ENCODE assay signal across 8 cellular contexts in the genomic region with DNA sequence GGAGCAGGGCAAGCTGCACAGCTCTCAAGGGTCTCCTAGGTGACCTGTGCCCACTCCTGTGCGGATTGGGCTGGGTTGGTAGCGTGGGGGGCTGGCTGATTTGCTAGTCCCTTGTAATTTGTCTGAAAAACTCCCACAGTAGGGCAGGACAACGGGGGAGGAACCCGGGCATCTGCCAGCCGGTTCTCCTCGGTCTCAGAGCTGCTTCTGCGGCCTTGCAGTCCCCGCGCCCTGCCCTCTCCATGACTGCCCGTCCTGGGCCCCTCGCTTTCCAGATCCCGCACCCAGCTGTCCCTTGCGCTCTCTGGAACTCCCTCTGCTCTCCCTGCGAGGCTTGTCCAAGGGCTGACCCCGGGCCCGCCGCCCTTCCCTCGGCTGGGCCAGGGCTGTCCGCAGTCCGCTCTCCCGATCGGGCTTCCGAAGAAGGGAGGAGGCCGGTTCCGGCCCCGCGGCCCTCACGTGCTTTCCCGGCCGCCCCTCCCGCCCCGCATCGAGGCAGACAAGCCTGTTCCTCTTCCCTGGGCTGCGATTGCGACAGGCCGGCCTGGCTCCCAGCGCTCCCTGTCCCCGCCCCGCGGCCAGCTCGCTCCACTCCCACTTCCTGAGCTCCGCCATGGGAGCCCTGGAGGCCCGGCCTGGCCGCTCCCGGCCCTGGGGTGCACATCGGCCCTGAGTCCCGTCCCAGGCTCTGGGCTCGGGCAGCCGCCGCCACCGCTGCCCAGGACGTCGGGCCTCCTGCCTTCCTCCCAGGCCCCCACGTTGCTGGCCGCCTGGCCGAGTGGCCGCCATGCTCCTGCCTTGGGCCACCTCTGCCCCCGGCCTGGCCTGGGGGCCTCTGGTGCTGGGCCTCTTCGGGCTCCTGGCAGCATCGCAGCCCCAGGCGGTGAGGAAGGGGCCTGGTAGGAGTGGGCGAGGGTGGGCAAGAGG. TPM values are rescaled to one million over a fixed set of nuclear protein-coding genes. Genes with fewer than 3 reads are reported as not detected.
A peak's percentile ranks its signal among the peaks of the same experiment; 100 is the strongest.
DNase-seq lines count a peak whose midpoint lies in the region; ATAC-seq and TF ChIP-seq lines count a peak whose summit lies in the region.

A gene (plus strand): TSS at position 591 of the 927 bp plus-strand sequence. CDS start 197 bp downstream, at position 788.

- H3K36me3 ChIP-seq in HEK293 (ENCODE audit: control insufficient read depth in 2 of 2, insufficient read depth in 1 of 2, low read length in 2 of 2) (no peaks in the 10 kb centered on the region), WERI-Rb-1 (no peaks in the 10 kb centered on the region)

- CTCF ChIA-PET in AG04450 (lab: Charles Lee) (interaction anchor here (1.2 kb wide), 1 partner anchor 60 kb away, joined by 3 read pairs; no protein-coding TSS in a partner anchor), HEK293 (lab: Yijun Ruan, JAX) (interaction anchor here (0.6 to 0.9 kb wide), 2 partner anchors 55 to 97 kb away, joined by 4 read pairs; no protein-coding TSS in a partner anchor), T-cell (lab: Charles Lee) (no interaction called here)

- H3K27ac ChIP-seq in AG04450 (ENCODE audit: low read depth, low read length) (peak within 1 kb of the TSS; percentile 94), HEK293 (ENCODE audit: extremely low read depth, low read depth, low read length) (no peak within 1 kb of the TSS), substantia nigra (ENCODE audit: low read depth, low read length, poor library complexity, severe bottlenecking) (peak within 1 kb of the TSS; percentile 68), WERI-Rb-1 (no peak within 1 kb of the TSS)

- POLR2A ChIA-PET in AG04450 (lab: Yijun Ruan, JAX), result interaction anchor here (0.7 to 4.4 kb wide), 16 partner anchors 9 to 369 kb away, joined by 3 to 50 read pairs (median 5); a partner anchor contains a TSS
- POLR2A ChIA-PET in HEK293 (lab: Yijun Ruan, JAX), result interaction anchor here (1.4 kb wide), 1 partner anchor 11 kb away, joined by 4 read pairs; no protein-coding TSS in a partner anchor
- POLR2A ChIA-PET in T-cell (lab: Charles Lee), result interaction anchor here in 1 of 2 donors (0.6 kb wide), 1 partner anchor 9 kb away, joined by 3 read pairs; no protein-coding TSS in a partner anchor

- no peaks in the 10 kb centered on the region for H3K9me3 Mint-ChIP-seq in T-cell

- H3K4me1 Mint-ChIP-seq in T-cell, result peaks cover 3 to 7% (median 5%) of the 10 kb centered on the region in 3 donors

- H3K9me3 ChIP-seq in AG04450 (ENCODE audit: control insufficient read depth, insufficient read depth, low read length) (no peaks in the 10 kb centered on the region; the same call in 1 of the 2 replicates), HEK293 (ENCODE audit: control insufficient read depth, insufficient read depth, low read depth, low read length) (no peaks in the 10 kb centered on the region), WERI-Rb-1 (ENCODE audit: severe bottlenecking) (no peaks in the 10 kb centered on the region)

- in situ Hi-C loops in endometrial microvascular endothelial cells (cut with HindIII; ENCODE audit: inconsistent ontology term, low pct_unique_long_range_greater_than_20kb, low sequenced_read_pairs), result no loop called here

- H3K27ac Mint-ChIP-seq in T-cell, result no peak within 1 kb of the TSS

- H3K4me3 Mint-ChIP-seq in T-cell, result peak within 1 kb of the TSS in 1 of 3 donors; percentile 57

- ATAC-seq in T-cell (replicated peaks in 1 of 4), result peak in 3 of 4 experiments; percentile 32 to 38 (median 38)
- no peak for ATAC-seq in HG02571 (IDR thresholded peaks at IDR 0.05; ENCODE audit: unreplicated experiment)

- TF ChIP-seq CTCF in AG04450 (IDR thresholded peaks at IDR 0.05; ENCODE audit: low read depth, low read length) (0 out of 2 replicates have a peak, but pooled peaks have one; percentile 12), HEK293 (tag by site-specific recombination; IDR thresholded peaks at IDR 0.05) (no peak), WERI-Rb-1 (IDR thresholded peaks at IDR 0.05; ENCODE audit: low read depth, low read length) (no peak)

- no peaks in the 10 kb centered on the region for H3K36me3 Mint-ChIP-seq in T-cell

- H3K27me3 ChIP-seq in AG04450 (ENCODE audit: control insufficient read depth, insufficient read depth, low read length) (no peaks in the 10 kb centered on the region), WERI-Rb-1 (ENCODE audit: insufficient read depth, low read depth, severe bottlenecking) (no peaks in the 10 kb centered on the region)

- H3K27me3 Mint-ChIP-seq in T-cell, result peaks cover 16 to 32% of the 10 kb centered on the region in 2 donors

- no peaks in the 10 kb centered on the region for H3K4me1 ChIP-seq in HEK293 (ENCODE audit: control insufficient read depth, insufficient read depth, low read length)

- H3K4me3 ChIP-seq in AG04450 (ENCODE audit: low read depth, low read length) (peak within 1 kb of the TSS; percentile 72), HEK293 (ENCODE audit: low read depth, low read length) (no peak within 1 kb of the TSS), WERI-Rb-1 (ENCODE audit: low read depth, low read length) (no peak within 1 kb of the TSS)

- DNase-seq in AG04450 (ENCODE audit: low read depth, low spot score) (peak; percentile 76), T-cell (peak in 3 of 34 experiments; percentile 7 to 47 (median 15)), medulla oblongata (ENCODE audit: extremely low spot score) (peak; percentile 85), substantia nigra (lab: John Stamatoyannopoulos, UW) (peak in 48 of 49 donors; percentile 23 to 87 (median 60)), WERI-Rb-1 (no peak)

TF ChIP-seq in HEK293, 187 proteins besides CTCF, POLR2A, EP300 and RAD21:
- peak; percentile 5; the same call in 1 of the 2 replicates for TF ChIP-seq EGR2 (tag by site-specific recombination; IDR thresholded peaks at IDR 0.05; ENCODE audit: low read depth)
- TF ChIP-seq, protein P1, sequence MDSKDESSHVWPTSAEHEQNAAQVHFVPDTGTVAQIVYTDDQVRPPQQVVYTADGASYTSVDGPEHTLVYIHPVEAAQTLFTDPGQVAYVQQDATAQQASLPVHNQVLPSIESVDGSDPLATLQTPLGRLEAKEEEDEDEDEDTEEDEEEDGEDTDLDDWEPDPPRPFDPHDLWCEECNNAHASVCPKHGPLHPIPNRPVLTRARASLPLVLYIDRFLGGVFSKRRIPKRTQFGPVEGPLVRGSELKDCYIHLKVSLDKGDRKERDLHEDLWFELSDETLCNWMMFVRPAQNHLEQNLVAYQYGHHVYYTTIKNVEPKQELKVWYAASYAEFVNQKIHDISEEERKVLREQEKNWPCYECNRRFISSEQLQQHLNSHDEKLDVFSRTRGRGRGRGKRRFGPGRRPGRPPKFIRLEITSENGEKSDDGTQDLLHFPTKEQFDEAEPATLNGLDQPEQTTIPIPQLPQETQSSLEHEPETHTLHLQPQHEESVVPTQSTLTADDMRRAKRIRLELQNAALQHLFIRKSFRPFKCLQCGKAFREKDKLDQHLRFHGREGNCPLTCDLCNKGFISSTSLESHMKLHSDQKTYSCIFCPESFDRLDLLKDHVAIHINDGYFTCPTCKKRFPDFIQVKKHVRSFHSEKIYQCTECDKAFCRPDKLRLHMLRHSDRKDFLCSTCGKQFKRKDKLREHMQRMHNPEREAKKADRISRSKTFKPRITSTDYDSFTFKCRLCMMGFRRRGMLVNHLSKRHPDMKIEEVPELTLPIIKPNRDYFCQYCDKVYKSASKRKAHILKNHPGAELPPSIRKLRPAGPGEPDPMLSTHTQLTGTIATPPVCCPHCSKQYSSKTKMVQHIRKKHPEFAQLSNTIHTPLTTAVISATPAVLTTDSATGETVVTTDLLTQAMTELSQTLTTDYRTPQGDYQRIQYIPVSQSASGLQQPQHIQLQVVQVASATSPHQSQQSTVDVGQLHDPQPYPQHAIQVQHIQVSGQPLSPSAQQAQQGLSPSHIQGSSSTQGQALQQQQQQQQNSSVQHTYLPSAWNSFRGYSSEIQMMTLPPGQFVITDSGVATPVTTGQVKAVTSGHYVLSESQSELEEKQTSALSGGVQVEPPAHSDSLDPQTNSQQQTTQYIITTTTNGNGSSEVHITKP (tag by site-specific recombination; IDR thresholded peaks at IDR 0.05), result no peak

RNA-seq across cellular contexts. Expression of the gene that starts here (rescaled TPM):
- 32.1 and 38.8 TPM in 2 replicates for polyA plus RNA-seq in AG04450 (2011; rRNA removed)
- 23.5 and 26.6 TPM in 2 replicates for polyA minus RNA-seq in AG04450 (2011; rRNA and poly(A)+ RNA removed)
- total RNA-seq in T-cell (1 to 10 TPM in 2 of 5 donors, under 1 TPM in 2, not detected in 1; 0.56 to 1.6 (median 1.2) TPM), endometrial microvascular endothelial cells (ENCODE audit: inconsistent ontology term) (169 TPM)

Comparison
In these comparisons a context has a peak if more than half of its experiments do, and no peak if none do; other contexts are left out.
1. RNA of the gene that starts here (total RNA-seq): 169 TPM in endometrial microvascular endothelial cells (single experiment); 0.56 to 1.6 TPM in T-cell; every median in the first group is over 10 times any median in the second.
2. H3K27ac ChIP-seq: peak in AG04450 (single experiment) and substantia nigra (single experiment); none in HEK293 (single experiment) and WERI-Rb-1 (single experiment).
3. CTCF ChIA-PET loops: an anchor here in AG04450 (1.2 kb wide) and HEK293 (0.6 to 0.9 kb wide); none called in T-cell.